Comparison of ENCODE assay signal across 1 cellular context in the genomic region with DNA sequence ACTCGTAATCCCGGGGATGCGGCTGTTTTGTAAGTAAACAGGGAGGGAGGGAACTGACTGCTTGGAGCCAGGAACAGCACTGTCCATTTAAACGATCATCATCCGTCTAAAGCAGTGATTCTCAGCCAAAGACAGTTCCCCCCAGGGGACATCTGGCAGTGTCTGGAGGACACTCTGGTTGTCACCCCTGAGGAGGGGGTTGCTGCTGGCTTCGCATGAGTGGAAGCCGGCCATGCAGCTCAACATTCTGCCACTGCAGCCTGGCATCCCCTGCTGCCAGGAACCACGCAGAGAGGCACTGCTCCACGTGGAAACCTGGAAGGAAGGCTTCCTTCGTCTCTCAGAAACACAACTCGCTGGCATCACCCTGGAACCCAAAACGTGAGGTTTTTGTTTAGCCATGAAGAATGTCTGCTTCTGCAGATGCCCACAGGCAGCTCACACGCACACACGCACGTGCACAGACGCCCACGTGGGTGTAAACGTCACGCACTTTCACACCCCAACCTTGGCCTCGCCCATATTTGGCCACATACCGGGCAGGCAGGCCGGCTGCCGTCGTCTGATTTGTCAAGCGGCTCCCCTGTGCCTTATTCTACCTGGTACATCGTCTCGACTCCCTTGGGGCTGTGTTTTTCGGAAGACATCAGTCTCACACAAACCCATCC.
TF ChIP-seq lines count a peak whose summit lies in the region.

No MANE protein-coding gene starts in this region.

TF ChIP-seq in SK-N-SH, 30 proteins besides CTCF, POLR2A, EP300 and RAD21 (continued from another document):
- TF ChIP-seq, protein P1, sequence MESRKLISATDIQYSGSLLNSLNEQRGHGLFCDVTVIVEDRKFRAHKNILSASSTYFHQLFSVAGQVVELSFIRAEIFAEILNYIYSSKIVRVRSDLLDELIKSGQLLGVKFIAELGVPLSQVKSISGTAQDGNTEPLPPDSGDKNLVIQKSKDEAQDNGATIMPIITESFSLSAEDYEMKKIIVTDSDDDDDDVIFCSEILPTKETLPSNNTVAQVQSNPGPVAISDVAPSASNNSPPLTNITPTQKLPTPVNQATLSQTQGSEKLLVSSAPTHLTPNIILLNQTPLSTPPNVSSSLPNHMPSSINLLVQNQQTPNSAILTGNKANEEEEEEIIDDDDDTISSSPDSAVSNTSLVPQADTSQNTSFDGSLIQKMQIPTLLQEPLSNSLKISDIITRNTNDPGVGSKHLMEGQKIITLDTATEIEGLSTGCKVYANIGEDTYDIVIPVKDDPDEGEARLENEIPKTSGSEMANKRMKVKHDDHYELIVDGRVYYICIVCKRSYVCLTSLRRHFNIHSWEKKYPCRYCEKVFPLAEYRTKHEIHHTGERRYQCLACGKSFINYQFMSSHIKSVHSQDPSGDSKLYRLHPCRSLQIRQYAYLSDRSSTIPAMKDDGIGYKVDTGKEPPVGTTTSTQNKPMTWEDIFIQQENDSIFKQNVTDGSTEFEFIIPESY (IDR thresholded peaks at IDR 0.05; ENCODE audit: borderline replicate concordance, low read depth), result no peak
- TF ChIP-seq, protein P2, sequence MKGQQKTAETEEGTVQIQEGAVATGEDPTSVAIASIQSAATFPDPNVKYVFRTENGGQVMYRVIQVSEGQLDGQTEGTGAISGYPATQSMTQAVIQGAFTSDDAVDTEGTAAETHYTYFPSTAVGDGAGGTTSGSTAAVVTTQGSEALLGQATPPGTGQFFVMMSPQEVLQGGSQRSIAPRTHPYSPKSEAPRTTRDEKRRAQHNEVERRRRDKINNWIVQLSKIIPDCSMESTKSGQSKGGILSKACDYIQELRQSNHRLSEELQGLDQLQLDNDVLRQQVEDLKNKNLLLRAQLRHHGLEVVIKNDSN (IDR thresholded peaks at IDR 0.05; ENCODE audit: borderline replicate concordance, low read depth), result no peak
- TF ChIP-seq CHD2 (IDR thresholded peaks at IDR 0.05; ENCODE audit: low read length, partially characterized antibody), result no peak
